Comparison of ENCODE assay signal across 8 cellular contexts in genomic region chr10:103888113-103888841, GRCh38. TPM values are rescaled to one million over a fixed set of nuclear protein-coding genes. Genes with fewer than 3 reads are reported as not detected.
A peak's percentile ranks its signal among the peaks of the same experiment; 100 is the strongest.
DNase-seq lines count a peak whose midpoint lies in the region; ATAC-seq and TF ChIP-seq lines count a peak whose summit lies in the region.

No MANE protein-coding gene starts in this region.

- TF ChIP-seq POLR2A in adrenal gland (IDR thresholded peaks at IDR 0.05) = no peak

- H3K4me3 ChIP-seq in adrenal gland (no peak overlapping the region), heart right ventricle (no peak overlapping the region)

- H3K9me3 ChIP-seq in adrenal gland (replicated peaks in 1 of 3) = no peaks in the 10 kb centered on the region
- H3K9me3 ChIP-seq in heart right ventricle = no peaks in the 10 kb centered on the region

- H3K27me3 ChIP-seq in adrenal gland (no peaks in the 10 kb centered on the region), heart right ventricle (no peaks in the 10 kb centered on the region)

- peaks cover 0 to 12% of the 10 kb centered on the region in 2 donors for H3K36me3 Mint-ChIP-seq in activated naive CD4-positive, alpha-beta T cell treated with anti-CD3 and anti-CD28 coated beads, Interleukin-2, amount 50 U/mL, for 72 hours

- H3K4me1 ChIP-seq in adrenal gland (replicated peaks in 1 of 2) (peaks cover 14 to 25% of the 10 kb centered on the region in 2 donors), heart right ventricle (peaks cover 8 to 59% (median 34%) of the 10 kb centered on the region in 9 donors)

- H3K36me3 ChIP-seq in adrenal gland (replicated peaks in 1 of 2) = peaks cover 0 to 40% of the 10 kb centered on the region in 2 donors
- H3K36me3 ChIP-seq in heart right ventricle = peaks cover 0 to 77% (median 22%) of the 10 kb centered on the region in 9 donors

- H3K27ac Mint-ChIP-seq in activated naive CD4-positive, alpha-beta T cell treated with anti-CD3 and anti-CD28 coated beads, Interleukin-2, amount 50 U/mL, for 72 hours = peak overlapping the region; percentile 32 to 72

- DNase-seq in activated naive CD4-positive, alpha-beta T cell treated with anti-CD3 and anti-CD28 coated beads, Interleukin-2, amount 50 U/mL, for 72 hours (ENCODE audit: low spot score in 2 of 2) = peak in 1 of 2 donors; percentile 28
- no peak for DNase-seq in activated naive CD4-positive, alpha-beta T cell (lab: John Stamatoyannopoulos, UW)
- DNase-seq in NCI-H446 treated with DMSO at 0.1 percent for 48 hours (lab: John Stamatoyannopoulos, UW) (peak; percentile 74), adrenal gland (peak; percentile 71 to 81 (median 80)), heart right ventricle (peak; percentile 54 to 64), putamen (ENCODE audit: low spot score) (peak; percentile 63)

- 8 to 12% (median 9%) methylated on average over 5 to 6 of the region's 6 CpGs for WGBS in adrenal gland, 4 donors
- WGBS in heart right ventricle, 2 donors = 3 to 4% methylated on average over 6 of the region's 6 CpGs

- peak; percentile 82 to 92 for ATAC-seq in activated naive CD4-positive, alpha-beta T cell treated with anti-CD3 and anti-CD28 coated beads, Interleukin-2, amount 50 U/mL, for 72 hours
- ATAC-seq in HG02870 (IDR thresholded peaks at IDR 0.05; ENCODE audit: unreplicated experiment) (peak; percentile 66), heart right ventricle (peak; percentile 52 to 78 (median 72)), GM19324 (IDR thresholded peaks at IDR 0.05; ENCODE audit: low FRiP score, unreplicated experiment) (no peak)

- intact Hi-C loops in adrenal gland (cut with DNase I) (loop anchor here in 1 of 2 donors (5.0 kb wide), 1 partner anchor 324 kb away; no protein-coding TSS in a partner anchor), heart right ventricle (cut with DNase I) (loop anchor here in 9 of 10 donors (1.0 to 10.0 kb wide), 14 partner anchors 97 to 457 kb away; partner anchors contain the start of gene SFR1 (in 5 of the 9))

- H3K9me3 Mint-ChIP-seq in activated naive CD4-positive, alpha-beta T cell treated with anti-CD3 and anti-CD28 coated beads, Interleukin-2, amount 50 U/mL, for 72 hours = no peaks in the 10 kb centered on the region

- H3K27ac ChIP-seq in adrenal gland (peak overlapping the region in 4 of 5 donors; percentile 22 to 78 (median 42)), heart right ventricle (peak overlapping the region in 8 of 10 donors; percentile 14 to 67 (median 40))

- TF ChIP-seq CTCF in adrenal gland (IDR thresholded peaks at IDR 0.05) = peak; percentile 82 to 95 (median 86)
- TF ChIP-seq CTCF in heart right ventricle (IDR thresholded peaks at IDR 0.05) = peak; percentile 75 to 93 (median 82)

RNA-seq across cellular contexts. Expression of gene STN1, which starts 29.7 kb away (rescaled TPM):
- 10 to 100 TPM; 38.6 to 54.5 TPM for total RNA-seq in activated naive CD4-positive, alpha-beta T cell treated with anti-CD3 and anti-CD28 coated beads, Interleukin-2, amount 50 U/mL, for 72 hours
- total RNA-seq in adrenal gland = 10 to 100 TPM; 24.5 to 50.7 (median 36.2) TPM
- 10 to 100 TPM; 14.8 to 38.5 (median 18.8) TPM for polyA plus RNA-seq in adrenal gland
- total RNA-seq in heart right ventricle = 10 to 100 TPM; 24.7 to 38.7 (median 31.4) TPM
- polyA plus RNA-seq in heart right ventricle = 10 to 100 TPM; 16.5 to 38.0 TPM

RNA-seq across cellular contexts. Expression of gene SH3PXD2A, which starts 32.9 kb away (rescaled TPM):
- 10 to 100 TPM in 1 of 2 donors, 1 to 10 TPM in 1; 8.7 to 13.7 TPM for total RNA-seq in activated naive CD4-positive, alpha-beta T cell treated with anti-CD3 and anti-CD28 coated beads, Interleukin-2, amount 50 U/mL, for 72 hours
- total RNA-seq in adrenal gland (10 to 100 TPM; 14.6 to 34.5 (median 20.1) TPM), heart right ventricle (10 to 100 TPM; 30.6 to 44.9 (median 36.0) TPM)
- polyA plus RNA-seq in adrenal gland (10 to 100 TPM; 10.4 to 19.2 (median 10.5) TPM), heart right ventricle (10 to 100 TPM in 1 of 2 donors, 1 to 10 TPM in 1; 6.9 to 14.2 TPM)

Comparison
In these comparisons a context has a peak if more than half of its experiments do, and no peak if none do; other contexts are left out.
1. DNase-seq: peak in NCI-H446 treated with DMSO at 0.1 percent for 48 hours (single experiment), adrenal gland (7 of 7), heart right ventricle (2 of 2) and putamen (single experiment); none in activated naive CD4-positive, alpha-beta T cell (0 of 4).